7 cellular contexts compared by ENCODE assay signal in the genomic region with DNA sequence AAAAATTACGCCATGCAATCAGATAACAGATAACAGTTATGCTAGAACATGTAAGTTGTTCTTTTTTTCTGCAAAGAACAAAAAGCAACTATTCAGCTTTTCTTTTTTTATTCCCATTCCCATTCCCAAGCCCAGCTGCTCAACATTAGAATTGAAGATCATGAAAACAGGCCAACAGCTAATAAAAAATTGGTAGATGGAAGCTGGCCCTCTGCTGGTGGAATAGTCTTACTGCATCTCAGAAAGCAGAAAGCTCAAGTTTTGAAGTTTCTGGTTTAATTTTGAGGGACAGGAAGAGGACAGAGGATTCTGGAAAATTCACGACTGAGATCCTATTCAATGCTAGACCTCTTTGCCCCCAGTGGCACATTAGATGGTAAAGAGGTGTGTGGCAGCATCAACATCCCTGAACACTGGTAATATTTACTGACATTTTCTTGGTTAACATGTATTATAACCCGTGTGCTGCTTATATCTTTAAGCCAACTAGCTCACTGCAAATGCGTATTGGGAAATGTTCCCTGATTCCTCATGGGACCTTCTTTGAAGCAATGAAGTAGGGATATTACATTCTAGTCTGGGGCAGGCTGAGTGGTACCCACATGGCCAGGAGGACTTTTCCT.
A peak's percentile ranks its signal among the peaks of the same experiment; 100 is the strongest.
DNase-seq lines count a peak whose midpoint lies in the region; ATAC-seq and TF ChIP-seq lines count a peak whose summit lies in the region.

No MANE protein-coding gene starts in this region.

- no peak overlapping the region for H3K27ac ChIP-seq in KMS-11

- ATAC-seq in activated CD8-positive, alpha-beta T cell treated with anti-CD3 and anti-CD28 coated beads, Interleukin-2, amount 10 ng/mL, durations not matched to agents 7 days and 5 days, result no peak
- ATAC-seq in stimulated activated naive B cell treated with anti-CD40 and anti-IgM and Interleukin-4, amounts not matched to agents 10 μg/mL and 1 μg/mL and 100 μg/mL, for 72 hours (replicated peaks), result no peak

- peak; percentile 80 for TF ChIP-seq CTCF in KMS-11 (conservative IDR thresholded peaks at IDR 0.05; ENCODE audit: low read depth, low read length)
- TF ChIP-seq CTCF in kidney epithelial cell (IDR thresholded peaks at IDR 0.05; ENCODE audit: insufficient read depth, low read length, poor library complexity, severe bottlenecking), result peak; percentile 86

- H3K79me2 ChIP-seq in KMS-11 (ENCODE audit: insufficient read depth, low read depth), result no peaks in the 10 kb centered on the region

- no peaks in the 10 kb centered on the region for H3K9me3 ChIP-seq in MG63

- no peak overlapping the region for H3K27ac Mint-ChIP-seq in activated CD8-positive, alpha-beta T cell treated with anti-CD3 and anti-CD28 coated beads, Interleukin-2, amount 10 ng/mL, durations not matched to agents 7 days and 5 days
- no peak overlapping the region for H3K27ac Mint-ChIP-seq in stimulated activated naive B cell treated with anti-CD40 and anti-IgM and Interleukin-4, amounts not matched to agents 10 μg/mL and 1 μg/mL and 100 μg/mL, for 72 hours

- H3K36me3 Mint-ChIP-seq in activated CD8-positive, alpha-beta T cell treated with anti-CD3 and anti-CD28 coated beads, Interleukin-2, amount 10 ng/mL, durations not matched to agents 7 days and 5 days (ENCODE audit: low read depth), result no peaks in the 10 kb centered on the region
- no peaks in the 10 kb centered on the region for H3K36me3 Mint-ChIP-seq in stimulated activated naive B cell treated with anti-CD40 and anti-IgM and Interleukin-4, amounts not matched to agents 10 μg/mL and 1 μg/mL and 100 μg/mL, for 72 hours

- H4K20me1 ChIP-seq in KMS-11 (ENCODE audit: insufficient read depth), result no peaks in the 10 kb centered on the region

- no peaks in the 10 kb centered on the region for H3K36me3 ChIP-seq in KMS-11 (ENCODE audit: insufficient read depth)
- H3K36me3 ChIP-seq in kidney epithelial cell (ENCODE audit: control insufficient read depth, insufficient read depth, low read length), result no peaks in the 10 kb centered on the region
- H3K36me3 ChIP-seq in MG63, result no peaks in the 10 kb centered on the region

- H3K9ac ChIP-seq in KMS-11, result no peak overlapping the region

- H3K4me2 ChIP-seq in KMS-11, result no peak overlapping the region

- CTCF ChIA-PET in activated CD8-positive, alpha-beta T cell treated with anti-CD3 and anti-CD28 coated beads, Interleukin-2, amount 10 ng/mL, durations not matched to agents 7 days and 5 days (lab: Charles Lee), result interaction anchor here (0.6 to 2.0 kb wide), 26 partner anchors 8 to 1193 kb away, joined by 3 to 10 read pairs (median 4); no protein-coding TSS in a partner anchor

- POLR2A ChIA-PET in activated CD8-positive, alpha-beta T cell treated with anti-CD3 and anti-CD28 coated beads, Interleukin-2, amount 10 ng/mL, durations not matched to agents 7 days and 5 days (lab: Charles Lee), result interaction anchor here (0.6 kb wide), 1 partner anchor 9 kb away, joined by 6 read pairs; no protein-coding TSS in a partner anchor

- H3K9me3 Mint-ChIP-seq in activated CD8-positive, alpha-beta T cell treated with anti-CD3 and anti-CD28 coated beads, Interleukin-2, amount 10 ng/mL, durations not matched to agents 7 days and 5 days (ENCODE audit: insufficient read depth), result no peaks in the 10 kb centered on the region
- H3K9me3 Mint-ChIP-seq in stimulated activated naive B cell treated with anti-CD40 and anti-IgM and Interleukin-4, amounts not matched to agents 10 μg/mL and 1 μg/mL and 100 μg/mL, for 72 hours, result no peaks in the 10 kb centered on the region

- H3K27me3 Mint-ChIP-seq in activated CD8-positive, alpha-beta T cell treated with anti-CD3 and anti-CD28 coated beads, Interleukin-2, amount 10 ng/mL, durations not matched to agents 7 days and 5 days (ENCODE audit: low read depth), result peaks cover 29% of the 10 kb centered on the region
- peaks cover 22 to 35% of the 10 kb centered on the region in 2 donors for H3K27me3 Mint-ChIP-seq in stimulated activated naive B cell treated with anti-CD40 and anti-IgM and Interleukin-4, amounts not matched to agents 10 μg/mL and 1 μg/mL and 100 μg/mL, for 72 hours

- H3K27me3 ChIP-seq in KMS-11 (ENCODE audit: insufficient read depth, low read depth) (no peaks in the 10 kb centered on the region), kidney epithelial cell (ENCODE audit: control insufficient read depth, insufficient read depth, low read length) (peaks cover 28% of the 10 kb centered on the region), MG63 (peaks cover 20% of the 10 kb centered on the region)

- no peaks in the 10 kb centered on the region for H3K4me1 ChIP-seq in KMS-11 (ENCODE audit: low read depth, poor library complexity, severe bottlenecking)

- peak; percentile 42 for DNase-seq in EL
- peak; percentile 28 for DNase-seq in activated CD8-positive, alpha-beta T cell treated with anti-CD3 and anti-CD28 coated beads, Interleukin-2, amount 10 ng/mL, durations not matched to agents 7 days and 5 days
- no peak for DNase-seq in kidney epithelial cell (ENCODE audit: low read depth)
- no peak for DNase-seq in MG63
- DNase-seq in stimulated activated naive B cell treated with anti-CD40 and anti-IgM and Interleukin-4, amounts not matched to agents 10 μg/mL and 1 μg/mL and 100 μg/mL, for 72 hours, result no peak
- DNase-seq in T-helper 2 cell, result no peak

- H3K4me1 Mint-ChIP-seq in activated CD8-positive, alpha-beta T cell treated with anti-CD3 and anti-CD28 coated beads, Interleukin-2, amount 10 ng/mL, durations not matched to agents 7 days and 5 days (ENCODE audit: low read depth), result peaks cover 6% of the 10 kb centered on the region
- no peaks in the 10 kb centered on the region for H3K4me1 Mint-ChIP-seq in stimulated activated naive B cell treated with anti-CD40 and anti-IgM and Interleukin-4, amounts not matched to agents 10 μg/mL and 1 μg/mL and 100 μg/mL, for 72 hours

- no peak overlapping the region for H3K4me3 ChIP-seq in KMS-11 (IDR thresholded peaks at IDR 0.05; ENCODE audit: insufficient read depth, low read depth, low read length)
- no peak overlapping the region for H3K4me3 ChIP-seq in kidney epithelial cell (ENCODE audit: low read depth, low read length)
- no peak overlapping the region for H3K4me3 ChIP-seq in MG63

- no peak overlapping the region for H2AFZ ChIP-seq in KMS-11 (ENCODE audit: low read depth)

- H3K4me3 Mint-ChIP-seq in activated CD8-positive, alpha-beta T cell treated with anti-CD3 and anti-CD28 coated beads, Interleukin-2, amount 10 ng/mL, durations not matched to agents 7 days and 5 days, result no peak overlapping the region
- no peak overlapping the region for H3K4me3 Mint-ChIP-seq in stimulated activated naive B cell treated with anti-CD40 and anti-IgM and Interleukin-4, amounts not matched to agents 10 μg/mL and 1 μg/mL and 100 μg/mL, for 72 hours

Comparison
In these comparisons a context has a peak if more than half of its experiments do, and no peak if none do; other contexts are left out.
1. DNase-seq: peak in EL (single experiment) and activated CD8-positive, alpha-beta T cell treated with anti-CD3 and anti-CD28 coated beads, Interleukin-2, amount 10 ng/mL, durations not matched to agents 7 days and 5 days (single experiment); none in kidney epithelial cell (single experiment), MG63 (single experiment), stimulated activated naive B cell treated with anti-CD40 and anti-IgM and Interleukin-4, amounts not matched to agents 10 μg/mL and 1 μg/mL and 100 μg/mL, for 72 hours (single experiment) and T-helper 2 cell (0 of 5).